1 cellular context compared by ENCODE assay signal in the genomic region with DNA sequence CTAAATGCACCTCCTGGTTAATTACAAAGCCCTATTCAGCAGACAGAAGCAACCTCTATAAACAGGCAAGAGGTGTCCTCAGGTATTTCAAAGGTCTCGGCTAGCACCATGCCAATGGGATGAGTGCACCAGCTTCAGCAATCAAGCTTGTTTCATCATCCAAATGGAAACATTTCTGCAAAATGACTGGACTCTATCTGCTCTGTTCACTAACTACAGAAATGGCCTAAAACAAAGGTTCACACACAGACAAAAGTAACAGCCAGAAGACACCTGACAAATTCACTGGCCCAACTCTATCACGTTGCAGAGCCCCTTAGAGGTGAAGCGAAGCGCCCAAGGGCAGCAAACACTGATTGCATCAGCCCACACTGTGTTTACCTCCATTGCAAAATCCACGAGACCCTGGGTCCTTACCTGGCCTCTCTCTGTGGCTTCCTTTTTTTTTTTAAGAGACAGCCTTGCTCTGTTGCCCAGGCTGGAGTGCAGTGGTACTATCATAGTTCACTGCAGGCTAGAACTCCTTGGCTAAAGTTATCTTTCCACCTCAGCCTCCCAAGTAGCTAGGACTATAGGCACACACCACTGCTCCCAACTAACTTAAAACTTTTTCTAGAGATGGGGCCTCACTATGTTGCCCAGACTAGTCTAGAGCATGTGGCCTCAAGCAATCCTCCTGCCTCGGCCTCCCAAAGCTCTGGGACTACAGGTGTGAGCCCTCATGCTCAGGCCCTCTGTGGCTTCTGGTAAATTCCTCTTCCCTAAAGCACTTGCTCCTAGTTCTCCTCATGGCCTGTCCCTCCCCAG.
TF ChIP-seq lines count a peak whose summit lies in the region.

No MANE protein-coding gene starts in this region.

TF ChIP-seq in HepG2, 621 proteins besides CTCF, POLR2A, EP300 and RAD21 (continued from another document and continues in another):
- TF ChIP-seq, protein P1, sequence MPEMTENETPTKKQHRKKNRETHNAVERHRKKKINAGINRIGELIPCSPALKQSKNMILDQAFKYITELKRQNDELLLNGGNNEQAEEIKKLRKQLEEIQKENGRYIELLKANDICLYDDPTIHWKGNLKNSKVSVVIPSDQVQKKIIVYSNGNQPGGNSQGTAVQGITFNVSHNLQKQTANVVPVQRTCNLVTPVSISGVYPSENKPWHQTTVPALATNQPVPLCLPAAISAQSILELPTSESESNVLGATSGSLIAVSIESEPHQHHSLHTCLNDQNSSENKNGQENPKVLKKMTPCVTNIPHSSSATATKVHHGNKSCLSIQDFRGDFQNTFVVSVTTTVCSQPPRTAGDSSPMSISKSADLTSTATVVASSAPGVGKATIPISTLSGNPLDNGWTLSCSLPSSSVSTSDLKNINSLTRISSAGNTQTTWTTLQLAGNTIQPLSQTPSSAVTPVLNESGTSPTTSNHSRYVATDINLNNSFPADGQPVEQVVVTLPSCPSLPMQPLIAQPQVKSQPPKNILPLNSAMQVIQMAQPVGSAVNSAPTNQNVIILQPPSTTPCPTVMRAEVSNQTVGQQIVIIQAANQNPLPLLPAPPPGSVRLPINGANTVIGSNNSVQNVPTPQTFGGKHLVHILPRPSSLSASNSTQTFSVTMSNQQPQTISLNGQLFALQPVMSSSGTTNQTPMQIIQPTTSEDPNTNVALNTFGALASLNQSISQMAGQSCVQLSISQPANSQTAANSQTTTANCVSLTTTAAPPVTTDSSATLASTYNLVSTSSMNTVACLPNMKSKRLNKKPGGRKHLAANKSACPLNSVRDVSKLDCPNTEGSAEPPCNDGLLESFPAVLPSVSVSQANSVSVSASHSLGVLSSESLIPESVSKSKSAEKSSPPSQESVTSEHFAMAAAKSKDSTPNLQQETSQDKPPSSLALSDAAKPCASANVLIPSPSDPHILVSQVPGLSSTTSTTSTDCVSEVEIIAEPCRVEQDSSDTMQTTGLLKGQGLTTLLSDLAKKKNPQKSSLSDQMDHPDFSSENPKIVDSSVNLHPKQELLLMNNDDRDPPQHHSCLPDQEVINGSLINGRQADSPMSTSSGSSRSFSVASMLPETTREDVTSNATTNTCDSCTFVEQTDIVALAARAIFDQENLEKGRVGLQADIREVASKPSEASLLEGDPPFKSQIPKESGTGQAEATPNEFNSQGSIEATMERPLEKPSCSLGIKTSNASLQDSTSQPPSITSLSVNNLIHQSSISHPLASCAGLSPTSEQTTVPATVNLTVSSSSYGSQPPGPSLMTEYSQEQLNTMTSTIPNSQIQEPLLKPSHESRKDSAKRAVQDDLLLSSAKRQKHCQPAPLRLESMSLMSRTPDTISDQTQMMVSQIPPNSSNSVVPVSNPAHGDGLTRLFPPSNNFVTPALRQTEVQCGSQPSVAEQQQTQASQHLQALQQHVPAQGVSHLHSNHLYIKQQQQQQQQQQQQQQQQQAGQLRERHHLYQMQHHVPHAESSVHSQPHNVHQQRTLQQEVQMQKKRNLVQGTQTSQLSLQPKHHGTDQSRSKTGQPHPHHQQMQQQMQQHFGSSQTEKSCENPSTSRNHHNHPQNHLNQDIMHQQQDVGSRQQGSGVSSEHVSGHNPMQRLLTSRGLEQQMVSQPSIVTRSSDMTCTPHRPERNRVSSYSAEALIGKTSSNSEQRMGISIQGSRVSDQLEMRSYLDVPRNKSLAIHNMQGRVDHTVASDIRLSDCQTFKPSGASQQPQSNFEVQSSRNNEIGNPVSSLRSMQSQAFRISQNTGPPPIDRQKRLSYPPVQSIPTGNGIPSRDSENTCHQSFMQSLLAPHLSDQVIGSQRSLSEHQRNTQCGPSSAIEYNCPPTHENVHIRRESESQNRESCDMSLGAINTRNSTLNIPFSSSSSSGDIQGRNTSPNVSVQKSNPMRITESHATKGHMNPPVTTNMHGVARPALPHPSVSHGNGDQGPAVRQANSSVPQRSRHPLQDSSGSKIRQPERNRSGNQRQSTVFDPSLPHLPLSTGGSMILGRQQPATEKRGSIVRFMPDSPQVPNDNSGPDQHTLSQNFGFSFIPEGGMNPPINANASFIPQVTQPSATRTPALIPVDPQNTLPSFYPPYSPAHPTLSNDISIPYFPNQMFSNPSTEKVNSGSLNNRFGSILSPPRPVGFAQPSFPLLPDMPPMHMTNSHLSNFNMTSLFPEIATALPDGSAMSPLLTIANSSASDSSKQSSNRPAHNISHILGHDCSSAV (CRISPR knock-in tag; IDR thresholded peaks at IDR 0.05; ENCODE audit: borderline replicate concordance) = no peak
- TF ChIP-seq, protein P2, sequence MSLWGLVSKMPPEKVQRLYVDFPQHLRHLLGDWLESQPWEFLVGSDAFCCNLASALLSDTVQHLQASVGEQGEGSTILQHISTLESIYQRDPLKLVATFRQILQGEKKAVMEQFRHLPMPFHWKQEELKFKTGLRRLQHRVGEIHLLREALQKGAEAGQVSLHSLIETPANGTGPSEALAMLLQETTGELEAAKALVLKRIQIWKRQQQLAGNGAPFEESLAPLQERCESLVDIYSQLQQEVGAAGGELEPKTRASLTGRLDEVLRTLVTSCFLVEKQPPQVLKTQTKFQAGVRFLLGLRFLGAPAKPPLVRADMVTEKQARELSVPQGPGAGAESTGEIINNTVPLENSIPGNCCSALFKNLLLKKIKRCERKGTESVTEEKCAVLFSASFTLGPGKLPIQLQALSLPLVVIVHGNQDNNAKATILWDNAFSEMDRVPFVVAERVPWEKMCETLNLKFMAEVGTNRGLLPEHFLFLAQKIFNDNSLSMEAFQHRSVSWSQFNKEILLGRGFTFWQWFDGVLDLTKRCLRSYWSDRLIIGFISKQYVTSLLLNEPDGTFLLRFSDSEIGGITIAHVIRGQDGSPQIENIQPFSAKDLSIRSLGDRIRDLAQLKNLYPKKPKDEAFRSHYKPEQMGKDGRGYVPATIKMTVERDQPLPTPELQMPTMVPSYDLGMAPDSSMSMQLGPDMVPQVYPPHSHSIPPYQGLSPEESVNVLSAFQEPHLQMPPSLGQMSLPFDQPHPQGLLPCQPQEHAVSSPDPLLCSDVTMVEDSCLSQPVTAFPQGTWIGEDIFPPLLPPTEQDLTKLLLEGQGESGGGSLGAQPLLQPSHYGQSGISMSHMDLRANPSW (CRISPR knock-in tag; IDR thresholded peaks at IDR 0.05; ENCODE audit: borderline replicate concordance) = no peak
- TF ChIP-seq ZFP37 (CRISPR knock-in tag; IDR thresholded peaks at IDR 0.05; ENCODE audit: borderline replicate concordance) (no peak), IRF2 (CRISPR knock-in tag; IDR thresholded peaks at IDR 0.05) (peak; percentile 82), ZMYM3 (CRISPR knock-in tag; IDR thresholded peaks at IDR 0.05) (peak; percentile 73), KDM1A (CRISPR knock-in tag; IDR thresholded peaks at IDR 0.05) (peak; percentile 67; the same call in 1 of the 2 replicates), NR2F1 (CRISPR knock-in tag; IDR thresholded peaks at IDR 0.05) (peak; percentile 57 to 67; a peak in 3 of 4 replicates), GFI1 (CRISPR knock-in tag; IDR thresholded peaks at IDR 0.05; ENCODE audit: borderline replicate concordance) (peak; percentile 80), ZNF326 (CRISPR knock-in tag; IDR thresholded peaks at IDR 0.05; ENCODE audit: borderline replicate concordance) (no peak), ZNF589 (CRISPR knock-in tag; conservative IDR thresholded peaks at IDR 0.05) (no peak), HOXA7 (CRISPR knock-in tag; IDR thresholded peaks at IDR 0.05) (no peak), ZNF256 (CRISPR knock-in tag; conservative IDR thresholded peaks at IDR 0.05) (no peak; the same call in 1 of the 2 replicates), ZNF550 (CRISPR knock-in tag; IDR thresholded peaks at IDR 0.05; ENCODE audit: borderline replicate concordance) (no peak), NCOA5 (CRISPR knock-in tag; IDR thresholded peaks at IDR 0.05) (no peak), CHCHD3 (CRISPR knock-in tag; IDR thresholded peaks at IDR 0.05) (no peak), MED8 (CRISPR knock-in tag; IDR thresholded peaks at IDR 0.05; ENCODE audit: insufficient replicate concordance) (peak; percentile 95), ZNF33B (CRISPR knock-in tag; IDR thresholded peaks at IDR 0.05) (no peak), RBM22 (optimal IDR thresholded peaks at IDR 0.05; ENCODE audit: low read length) (no peak), ZNF546 (CRISPR knock-in tag; conservative IDR thresholded peaks at IDR 0.05) (no peak), ZSCAN9 (CRISPR knock-in tag; IDR thresholded peaks at IDR 0.05; ENCODE audit: borderline replicate concordance) (peak; percentile 86), POGZ (CRISPR knock-in tag; IDR thresholded peaks at IDR 0.05) (peak; percentile 79), MIXL1 (CRISPR knock-in tag; IDR thresholded peaks at IDR 0.05) (peak; percentile 78), MAZ (IDR thresholded peaks at IDR 0.05; ENCODE audit: borderline replicate concordance, low read depth, low read length) (no peak), MAZ (CRISPR knock-in tag; IDR thresholded peaks at IDR 0.05; ENCODE audit: low read depth) (0 out of 2 replicates have a peak, but pooled peaks have one; percentile 32), ZNF225 (CRISPR knock-in tag; IDR thresholded peaks at IDR 0.05) (no peak), ZNF737 (CRISPR knock-in tag; IDR thresholded peaks at IDR 0.05; ENCODE audit: borderline replicate concordance) (no peak), NFE2L2 (IDR thresholded peaks at IDR 0.05; ENCODE audit: low read length) (no peak), DNMT1 (CRISPR knock-in tag; IDR thresholded peaks at IDR 0.05) (no peak), YY1 (IDR thresholded peaks at IDR 0.05; ENCODE audit: insufficient read depth, insufficient replicate concordance, low read depth, low read length) (no peak), NFE2 (CRISPR knock-in tag; IDR thresholded peaks at IDR 0.05) (no peak)
- TF ChIP-seq, protein P3, sequence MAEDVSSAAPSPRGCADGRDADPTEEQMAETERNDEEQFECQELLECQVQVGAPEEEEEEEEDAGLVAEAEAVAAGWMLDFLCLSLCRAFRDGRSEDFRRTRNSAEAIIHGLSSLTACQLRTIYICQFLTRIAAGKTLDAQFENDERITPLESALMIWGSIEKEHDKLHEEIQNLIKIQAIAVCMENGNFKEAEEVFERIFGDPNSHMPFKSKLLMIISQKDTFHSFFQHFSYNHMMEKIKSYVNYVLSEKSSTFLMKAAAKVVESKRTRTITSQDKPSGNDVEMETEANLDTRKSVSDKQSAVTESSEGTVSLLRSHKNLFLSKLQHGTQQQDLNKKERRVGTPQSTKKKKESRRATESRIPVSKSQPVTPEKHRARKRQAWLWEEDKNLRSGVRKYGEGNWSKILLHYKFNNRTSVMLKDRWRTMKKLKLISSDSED (CRISPR knock-in tag; IDR thresholded peaks at IDR 0.05) = no peak
- TF ChIP-seq, protein P4, sequence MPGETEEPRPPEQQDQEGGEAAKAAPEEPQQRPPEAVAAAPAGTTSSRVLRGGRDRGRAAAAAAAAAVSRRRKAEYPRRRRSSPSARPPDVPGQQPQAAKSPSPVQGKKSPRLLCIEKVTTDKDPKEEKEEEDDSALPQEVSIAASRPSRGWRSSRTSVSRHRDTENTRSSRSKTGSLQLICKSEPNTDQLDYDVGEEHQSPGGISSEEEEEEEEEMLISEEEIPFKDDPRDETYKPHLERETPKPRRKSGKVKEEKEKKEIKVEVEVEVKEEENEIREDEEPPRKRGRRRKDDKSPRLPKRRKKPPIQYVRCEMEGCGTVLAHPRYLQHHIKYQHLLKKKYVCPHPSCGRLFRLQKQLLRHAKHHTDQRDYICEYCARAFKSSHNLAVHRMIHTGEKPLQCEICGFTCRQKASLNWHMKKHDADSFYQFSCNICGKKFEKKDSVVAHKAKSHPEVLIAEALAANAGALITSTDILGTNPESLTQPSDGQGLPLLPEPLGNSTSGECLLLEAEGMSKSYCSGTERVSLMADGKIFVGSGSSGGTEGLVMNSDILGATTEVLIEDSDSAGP (CRISPR knock-in tag; IDR thresholded peaks at IDR 0.05; ENCODE audit: borderline replicate concordance) = no peak; the same call in 1 of the 2 replicates
- TF ChIP-seq, protein P5, sequence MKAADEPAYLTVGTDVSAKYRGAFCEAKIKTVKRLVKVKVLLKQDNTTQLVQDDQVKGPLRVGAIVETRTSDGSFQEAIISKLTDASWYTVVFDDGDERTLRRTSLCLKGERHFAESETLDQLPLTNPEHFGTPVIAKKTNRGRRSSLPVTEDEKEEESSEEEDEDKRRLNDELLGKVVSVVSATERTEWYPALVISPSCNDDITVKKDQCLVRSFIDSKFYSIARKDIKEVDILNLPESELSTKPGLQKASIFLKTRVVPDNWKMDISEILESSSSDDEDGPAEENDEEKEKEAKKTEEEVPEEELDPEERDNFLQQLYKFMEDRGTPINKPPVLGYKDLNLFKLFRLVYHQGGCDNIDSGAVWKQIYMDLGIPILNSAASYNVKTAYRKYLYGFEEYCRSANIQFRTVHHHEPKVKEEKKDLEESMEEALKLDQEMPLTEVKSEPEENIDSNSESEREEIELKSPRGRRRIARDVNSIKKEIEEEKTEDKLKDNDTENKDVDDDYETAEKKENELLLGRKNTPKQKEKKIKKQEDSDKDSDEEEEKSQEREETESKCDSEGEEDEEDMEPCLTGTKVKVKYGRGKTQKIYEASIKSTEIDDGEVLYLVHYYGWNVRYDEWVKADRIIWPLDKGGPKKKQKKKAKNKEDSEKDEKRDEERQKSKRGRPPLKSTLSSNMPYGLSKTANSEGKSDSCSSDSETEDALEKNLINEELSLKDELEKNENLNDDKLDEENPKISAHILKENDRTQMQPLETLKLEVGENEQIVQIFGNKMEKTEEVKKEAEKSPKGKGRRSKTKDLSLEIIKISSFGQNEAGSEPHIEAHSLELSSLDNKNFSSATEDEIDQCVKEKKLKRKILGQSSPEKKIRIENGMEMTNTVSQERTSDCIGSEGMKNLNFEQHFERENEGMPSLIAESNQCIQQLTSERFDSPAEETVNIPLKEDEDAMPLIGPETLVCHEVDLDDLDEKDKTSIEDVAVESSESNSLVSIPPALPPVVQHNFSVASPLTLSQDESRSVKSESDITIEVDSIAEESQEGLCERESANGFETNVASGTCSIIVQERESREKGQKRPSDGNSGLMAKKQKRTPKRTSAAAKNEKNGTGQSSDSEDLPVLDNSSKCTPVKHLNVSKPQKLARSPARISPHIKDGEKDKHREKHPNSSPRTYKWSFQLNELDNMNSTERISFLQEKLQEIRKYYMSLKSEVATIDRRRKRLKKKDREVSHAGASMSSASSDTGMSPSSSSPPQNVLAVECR (CRISPR knock-in tag; IDR thresholded peaks at IDR 0.05; ENCODE audit: borderline replicate concordance) = peak; percentile 84; the same call in 1 of the 2 replicates
- TF ChIP-seq, protein P6, sequence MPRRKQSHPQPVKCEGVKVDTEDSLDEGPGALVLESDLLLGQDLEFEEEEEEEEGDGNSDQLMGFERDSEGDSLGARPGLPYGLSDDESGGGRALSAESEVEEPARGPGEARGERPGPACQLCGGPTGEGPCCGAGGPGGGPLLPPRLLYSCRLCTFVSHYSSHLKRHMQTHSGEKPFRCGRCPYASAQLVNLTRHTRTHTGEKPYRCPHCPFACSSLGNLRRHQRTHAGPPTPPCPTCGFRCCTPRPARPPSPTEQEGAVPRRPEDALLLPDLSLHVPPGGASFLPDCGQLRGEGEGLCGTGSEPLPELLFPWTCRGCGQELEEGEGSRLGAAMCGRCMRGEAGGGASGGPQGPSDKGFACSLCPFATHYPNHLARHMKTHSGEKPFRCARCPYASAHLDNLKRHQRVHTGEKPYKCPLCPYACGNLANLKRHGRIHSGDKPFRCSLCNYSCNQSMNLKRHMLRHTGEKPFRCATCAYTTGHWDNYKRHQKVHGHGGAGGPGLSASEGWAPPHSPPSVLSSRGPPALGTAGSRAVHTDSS (CRISPR knock-in tag; conservative IDR thresholded peaks at IDR 0.05) = no peak
- TF ChIP-seq, protein P7, sequence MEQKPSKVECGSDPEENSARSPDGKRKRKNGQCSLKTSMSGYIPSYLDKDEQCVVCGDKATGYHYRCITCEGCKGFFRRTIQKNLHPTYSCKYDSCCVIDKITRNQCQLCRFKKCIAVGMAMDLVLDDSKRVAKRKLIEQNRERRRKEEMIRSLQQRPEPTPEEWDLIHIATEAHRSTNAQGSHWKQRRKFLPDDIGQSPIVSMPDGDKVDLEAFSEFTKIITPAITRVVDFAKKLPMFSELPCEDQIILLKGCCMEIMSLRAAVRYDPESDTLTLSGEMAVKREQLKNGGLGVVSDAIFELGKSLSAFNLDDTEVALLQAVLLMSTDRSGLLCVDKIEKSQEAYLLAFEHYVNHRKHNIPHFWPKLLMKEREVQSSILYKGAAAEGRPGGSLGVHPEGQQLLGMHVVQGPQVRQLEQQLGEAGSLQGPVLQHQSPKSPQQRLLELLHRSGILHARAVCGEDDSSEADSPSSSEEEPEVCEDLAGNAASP (CRISPR knock-in tag; IDR thresholded peaks at IDR 0.05; ENCODE audit: borderline replicate concordance) = peak; percentile 99
